ENCODE assay signal across 10 cellular contexts in genomic region chr7:6502886-6503285, GRCh38. TPM values are rescaled to one million over a fixed set of nuclear protein-coding genes. Genes with fewer than 3 reads are reported as not detected.
DNase-seq lines count a peak whose midpoint lies in the region; ATAC-seq and TF ChIP-seq lines count a peak whose summit lies in the region.
"Had no signal": no experiment of that assay in that cellular context is flagged by ENCODE, and none has a peak within 500 bp of the region (broad histone marks: within the 10 kb centered on the region; RNA-seq: fewer than 3 reads in every experiment).

No MANE protein-coding gene starts in this region.

- no peak overlapping the region for H3K27ac Mint-ChIP-seq in CD14-positive monocyte

- H3K79me2 ChIP-seq in parathyroid adenoma: no peaks in the 10 kb centered on the region

- WGBS in HUES64: 57% methylated on average over 13 of the region's 13 CpGs
- 39 to 42% methylated on average over 13 of the region's 13 CpGs for WGBS in esophagus, 2 donors

- no peaks in the 10 kb centered on the region for H3K36me3 ChIP-seq in HUES64 (ENCODE audit: insufficient read depth, low read length)
- no peaks in the 10 kb centered on the region for H3K36me3 ChIP-seq in esophagus (ENCODE audit: control insufficient read depth in 2 of 2, insufficient read depth in 2 of 2, low read length in 1 of 2)
- no peaks in the 10 kb centered on the region for H3K36me3 ChIP-seq in parathyroid adenoma (ENCODE audit: control insufficient read depth, insufficient read depth, low read length)

- H3K27me3 Mint-ChIP-seq in CD14-positive monocyte (ENCODE audit: low read depth in 3 of 3): peaks cover 9 to 25% (median 11%) of the 10 kb centered on the region in 3 donors
- H3K27me3 Mint-ChIP-seq: stimulated activated naive CD8-positive, alpha-beta T cell treated with anti-CD3 and anti-CD28 coated beads, Interleukin-15, Interleukin-2, amounts not matched to agents 100 ng/mL and 50 ng/mL, for 24 hours had no signal

- H3K27me3 ChIP-seq in HUES64 (ENCODE audit: insufficient read depth, low read length): peaks cover 12% of the 10 kb centered on the region; the same call in 1 of the 2 replicates
- no peaks in the 10 kb centered on the region for H3K27me3 ChIP-seq in esophagus (ENCODE audit: control insufficient read depth in 1 of 2, insufficient read depth in 2 of 2, low read length in 2 of 2)
- no peaks in the 10 kb centered on the region for H3K27me3 ChIP-seq in parathyroid adenoma (ENCODE audit: control insufficient read depth, insufficient read depth, low read length)

- peak overlapping the region; percentile 64 for H3K4me3 ChIP-seq in HUES64 (ENCODE audit: low read length)
- peak overlapping the region; percentile 53 to 70 for H3K4me3 ChIP-seq in esophagus (ENCODE audit: low read depth in 1 of 2, low read length in 2 of 2)
- peak overlapping the region; percentile 63 for H3K4me3 ChIP-seq in parathyroid adenoma (ENCODE audit: low read depth, low read length)
- no peak overlapping the region for H3K4me3 ChIP-seq in foreskin fibroblast (ENCODE audit: low read depth in 1 of 2, low read length in 2 of 2)

- no peak for ATAC-seq in GM18861 (IDR thresholded peaks at IDR 0.05; ENCODE audit: unreplicated experiment)

- TF ChIP-seq CTCF in parathyroid adenoma (IDR thresholded peaks at IDR 0.05): no peak
- no peak for TF ChIP-seq CTCF in foreskin fibroblast (IDR thresholded peaks at IDR 0.05; ENCODE audit: low read depth, low read length)
- TF ChIP-seq CTCF in CD14-positive monocyte (IDR thresholded peaks at IDR 0.05): no peak

- intact Hi-C loops in CD14-positive monocyte (cut with micrococcal nuclease): no loop called here

- peak overlapping the region; percentile 98 for H2AFZ ChIP-seq in parathyroid adenoma

- H3K4me1 Mint-ChIP-seq in CD14-positive monocyte: peaks cover 6% of the 10 kb centered on the region

- H3K4me2 ChIP-seq in parathyroid adenoma (ENCODE audit: low read length): peak overlapping the region; percentile 83

- 0 out of 2 replicates have a peak, but pooled peaks cover 2% of the 10 kb centered on the region for H3K4me1 ChIP-seq in HUES64 (ENCODE audit: insufficient read depth, low read length)
- peaks cover 0 to 8% of the 10 kb centered on the region in 2 donors for H3K4me1 ChIP-seq in esophagus (ENCODE audit: control insufficient read depth in 2 of 2, insufficient read depth in 2 of 2, low read length in 1 of 2)
- no peaks in the 10 kb centered on the region for H3K4me1 ChIP-seq in parathyroid adenoma

- H3K27ac ChIP-seq in HUES64 (ENCODE audit: low read depth, low read length) (no peak overlapping the region), esophagus (ENCODE audit: low read depth in 2 of 2, low read length in 1 of 2) (peak overlapping the region in 1 of 2 donors; percentile 97), parathyroid adenoma (no peak overlapping the region)

- DNase-seq in COLO668 (lab: John Stamatoyannopoulos, UW; ENCODE audit: unreplicated experiment) (peak; percentile 38), foreskin fibroblast (no peak), NCI-H2171 (lab: John Stamatoyannopoulos, UW) (no peak), CD14-positive monocyte (ENCODE audit: low spot score) (no peak)
- DNase-seq: GF-D8 had no signal

- H3K9ac ChIP-seq in HUES64 (ENCODE audit: low read depth, low read length) (peak overlapping the region; percentile 79), parathyroid adenoma (no peak overlapping the region)

- H3K9me3 ChIP-seq in HUES64 (ENCODE audit: insufficient read depth, low read depth, low read length): no peaks in the 10 kb centered on the region
- no peaks in the 10 kb centered on the region for H3K9me3 ChIP-seq in esophagus (ENCODE audit: control insufficient read depth in 2 of 2, insufficient read depth in 1 of 2, low read depth in 1 of 2, low read length in 1 of 2)
- no peaks in the 10 kb centered on the region for H3K9me3 ChIP-seq in parathyroid adenoma (ENCODE audit: control insufficient read depth, low read length)

- H3K9me3 Mint-ChIP-seq in CD14-positive monocyte: peaks cover 0 to 3% (median 0%) of the 10 kb centered on the region in 7 donors
- H3K9me3 Mint-ChIP-seq: stimulated activated naive CD8-positive, alpha-beta T cell treated with anti-CD3 and anti-CD28 coated beads, Interleukin-15, Interleukin-2, amounts not matched to agents 100 ng/mL and 50 ng/mL, for 24 hours had no signal

- no peaks in the 10 kb centered on the region for H3K36me3 Mint-ChIP-seq in CD14-positive monocyte

- H3K4me3 Mint-ChIP-seq in CD14-positive monocyte: no peak overlapping the region

RNA-seq across cellular contexts. Expression of gene KDELR2, which starts 18.9 kb away (rescaled TPM):
- 64.6 TPM for polyA plus RNA-seq in HUES64 (2013, experiment 1 of 2)
- polyA plus RNA-seq in HUES64 (2013, experiment 2 of 2): 73.5 TPM
- polyA plus RNA-seq in esophagus (10 to 100 TPM; 42.1 to 52.2 TPM), CD14-positive monocyte (100 to 1,000 TPM in 1 of 2 donors, 10 to 100 TPM in 1; 91.7 to 103 TPM)

RNA-seq across cellular contexts. Expression of gene GRID2IP, which starts 48.4 kb away (rescaled TPM):
- polyA plus RNA-seq in HUES64 (2013, experiment 1 of 2): 0.25 TPM
- polyA plus RNA-seq in HUES64 (2013, experiment 2 of 2): 0.63 TPM
- polyA plus RNA-seq in esophagus (under 1 TPM; 0.39 to 0.44 TPM), CD14-positive monocyte (not detected)

RNA-seq across cellular contexts. Expression of gene DAGLB, which starts 55.1 kb away (rescaled TPM):
- 15.9 TPM for polyA plus RNA-seq in HUES64 (2013, experiment 1 of 2)
- polyA plus RNA-seq in HUES64 (2013, experiment 2 of 2): 13.3 TPM
- polyA plus RNA-seq in esophagus: 1 to 10 TPM; 8.4 to 9.2 TPM
- polyA plus RNA-seq in CD14-positive monocyte: 10 to 100 TPM; 15.2 to 16.4 TPM

Comparison
In these comparisons a context has a peak if more than half of its experiments do, and no peak if none do; other contexts are left out.
1. H3K4me3 ChIP-seq: peak in HUES64 (single experiment), esophagus (2 of 2) and parathyroid adenoma (single experiment); none in foreskin fibroblast (0 of 2).